In the genomic region with DNA sequence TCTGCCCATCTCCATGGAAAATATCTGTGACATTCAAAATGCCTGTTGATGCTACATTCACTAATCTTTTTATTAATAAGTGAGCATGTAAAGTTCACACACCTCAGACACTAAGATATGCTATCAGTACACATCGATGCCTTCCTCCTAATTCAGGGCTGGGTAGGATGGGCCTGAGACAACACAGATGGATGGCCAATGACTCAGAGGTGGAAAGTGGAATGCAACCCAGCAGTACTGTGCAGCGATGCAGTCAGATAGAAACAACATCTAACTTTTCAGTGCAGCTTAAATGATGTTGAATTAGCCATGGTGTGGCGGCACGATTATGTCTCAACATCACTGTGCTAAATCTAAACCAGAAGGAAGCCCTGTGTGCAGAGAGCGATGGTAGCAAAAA, we compare ENCODE assay signal across 7 cellular contexts.
"Had no signal": no experiment of that assay in that cellular context is flagged by ENCODE, and none has a peak within 500 bp of the region (broad histone marks: within the 10 kb centered on the region; RNA-seq: fewer than 3 reads in every experiment).

No MANE protein-coding gene starts in this region.

- DNase-seq: activated CD4-positive, alpha-beta T cell treated with anti-CD3 and anti-CD28 coated beads, Interleukin-2, amount 50 U/mL, for 1 hour; activated naive CD4-positive, alpha-beta T cell treated with anti-CD3 and anti-CD28 coated beads, Interleukin-2, amount 10 ng/mL, durations not matched to agents 7 days and 5 days; activated T-cell treated with anti-CD3 and anti-CD28 coated beads for 4 hours; T-helper 2 cell had no signal

- FAIRE-seq: islet of Langerhans, urothelium cell line had no signal

- ATAC-seq: esophagus mucosa had no signal
